In the genomic region with DNA sequence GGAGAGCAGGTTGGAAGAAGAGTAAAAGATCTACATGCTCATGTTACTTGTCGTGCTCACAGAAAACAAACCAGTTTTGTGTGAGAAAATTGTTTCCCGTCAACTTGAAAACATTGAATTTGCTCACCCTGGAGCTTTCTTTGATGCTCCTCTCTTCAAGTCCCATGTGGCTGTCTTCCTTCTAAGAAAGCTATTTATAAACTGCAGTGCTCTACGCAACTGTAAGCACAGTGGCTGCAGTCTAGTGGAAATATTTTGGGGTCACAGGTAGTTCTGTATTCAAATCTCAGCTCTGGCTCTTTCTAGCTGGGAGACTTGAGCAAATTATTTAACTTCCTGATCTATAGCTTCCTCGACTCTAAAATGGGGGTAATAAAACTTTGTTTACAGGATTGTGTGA, we compare ENCODE assay signal across 25 cellular contexts.
DNase-seq lines count a peak whose midpoint lies in the region; ATAC-seq and TF ChIP-seq lines count a peak whose summit lies in the region.
"Had no signal": no experiment of that assay in that cellular context is flagged by ENCODE, and none has a peak within 500 bp of the region (broad histone marks: within the 10 kb centered on the region; RNA-seq: fewer than 3 reads in every experiment).

No MANE protein-coding gene starts in this region.

- H3K79me2 ChIP-seq in parathyroid adenoma (peaks cover 30% of the 10 kb centered on the region), osteoblast (ENCODE audit: insufficient read depth, low read length) (no peaks in the 10 kb centered on the region)

- H3K36me3 ChIP-seq in parathyroid adenoma (ENCODE audit: control insufficient read depth, insufficient read depth, low read length), result no peaks in the 10 kb centered on the region
- no peaks in the 10 kb centered on the region for H3K36me3 ChIP-seq in osteoblast (ENCODE audit: insufficient read depth, low read length)
- H3K36me3 ChIP-seq: BLaER1 treated with 17β-estradiol and CSF1 and Interleukin-3, amounts not matched to agents 10 nM and 100 nM; MG63; SJSA1 had no signal

- peak overlapping the region; percentile 21 to 57 for H3K4me3 Mint-ChIP-seq in activated T-cell treated with anti-CD3 and anti-CD28 coated beads, Interleukin-2, amount 50 U/mL, for 72 hours
- no peak overlapping the region for H3K4me3 Mint-ChIP-seq in stimulated activated naive CD8-positive, alpha-beta T cell treated with anti-CD3 and anti-CD28 coated beads, Interleukin-15, Interleukin-2, amounts not matched to agents 100 ng/mL and 50 ng/mL, for 24 hours
- no peak overlapping the region for H3K4me3 Mint-ChIP-seq in stimulated activated naive CD8-positive, alpha-beta T cell treated with anti-CD3 and anti-CD28 coated beads, Interleukin-15, amount 100 ng/mL, for 72 hours
- no peak overlapping the region for H3K4me3 Mint-ChIP-seq in T-helper 17 cell
- H3K4me3 Mint-ChIP-seq: CD8-positive, alpha-beta T cell had no signal

- H3K4me2 ChIP-seq in parathyroid adenoma (ENCODE audit: low read length), result peak overlapping the region; percentile 43
- no peak overlapping the region for H3K4me2 ChIP-seq in osteoblast (ENCODE audit: insufficient read depth, low read length)

- H3K9me3 Mint-ChIP-seq in activated T-cell treated with anti-CD3 and anti-CD28 coated beads, Interleukin-2, amount 50 U/mL, for 72 hours, result peaks cover 9 to 10% of the 10 kb centered on the region in 2 donors
- H3K9me3 Mint-ChIP-seq in stimulated activated naive CD8-positive, alpha-beta T cell treated with anti-CD3 and anti-CD28 coated beads, Interleukin-15, Interleukin-2, amounts not matched to agents 100 ng/mL and 50 ng/mL, for 24 hours, result peaks cover 14% of the 10 kb centered on the region
- peaks cover 11 to 21% of the 10 kb centered on the region in 2 donors for H3K9me3 Mint-ChIP-seq in stimulated activated naive CD8-positive, alpha-beta T cell treated with anti-CD3 and anti-CD28 coated beads, Interleukin-15, amount 100 ng/mL, for 72 hours

- peaks cover 5 to 17% of the 10 kb centered on the region in 2 donors for H3K36me3 Mint-ChIP-seq in activated T-cell treated with anti-CD3 and anti-CD28 coated beads, Interleukin-2, amount 50 U/mL, for 72 hours (ENCODE audit: insufficient read depth in 2 of 2)
- H3K36me3 Mint-ChIP-seq in stimulated activated naive CD8-positive, alpha-beta T cell treated with anti-CD3 and anti-CD28 coated beads, Interleukin-15, Interleukin-2, amounts not matched to agents 100 ng/mL and 50 ng/mL, for 24 hours (ENCODE audit: low read depth), result peaks cover 5% of the 10 kb centered on the region
- peaks cover 3% of the 10 kb centered on the region for H3K36me3 Mint-ChIP-seq in T-helper 17 cell (ENCODE audit: low read depth)

- H3K4me1 ChIP-seq in parathyroid adenoma, result peaks cover 25% of the 10 kb centered on the region
- no peaks in the 10 kb centered on the region for H3K4me1 ChIP-seq in osteoblast (ENCODE audit: insufficient read depth, low read length)
- H3K4me1 ChIP-seq: Caco-2, SJSA1 had no signal

- DNase-seq in activated T-cell treated with anti-CD3 and anti-CD28 coated beads, Interleukin-2, amount 50 U/mL, for 72 hours, result no peak
- no peak for DNase-seq in activated T-cell treated with anti-CD3 and anti-CD28 coated beads, Interleukin-2, amount 50 U/mL, for 48 hours
- DNase-seq in stimulated activated naive CD8-positive, alpha-beta T cell treated with anti-CD3 and anti-CD28 coated beads, Interleukin-15, amount 100 ng/mL, for 72 hours, result no peak
- DNase-seq in T-helper 17 cell, result no peak
- DNase-seq in stimulated activated CD4-positive, alpha-beta T cell treated with anti-CD3 and anti-CD28 coated beads, Interleukin-4, amount 100 ng/mL, for 4 hours, result no peak
- DNase-seq in osteoblast (ENCODE audit: insufficient read length, low spot score, missing footprints), result no peak
- DNase-seq: Caco-2; CD8-positive, alpha-beta T cell; DMS79; EL; GDM1; HCEC 1CT; IMR-90; KG1; MG63; NCI-H2029; NCI-H446; NCI-H524 treated with DMSO at 0.1 percent for 48 hours; NCI-H774; PC-3 had no signal

- no peaks in the 10 kb centered on the region for H4K20me1 ChIP-seq in osteoblast (ENCODE audit: insufficient read depth, low read length)
- H4K20me1 ChIP-seq: BLaER1 treated with 17β-estradiol and CSF1 and Interleukin-3, amounts not matched to agents 10 nM and 100 nM had no signal

- peak overlapping the region; percentile 60 for H3K27ac ChIP-seq in parathyroid adenoma
- no peak overlapping the region for H3K27ac ChIP-seq in osteoblast (ENCODE audit: low read depth, low read length)
- H3K27ac ChIP-seq: BLaER1 treated with 17β-estradiol and CSF1 and Interleukin-3, amounts not matched to agents 10 nM and 100 nM; SJSA1 had no signal

- H3K4me3 ChIP-seq in parathyroid adenoma (ENCODE audit: low read depth, low read length) (no peak overlapping the region), osteoblast (ENCODE audit: insufficient read depth, low read length) (no peak overlapping the region)
- H3K4me3 ChIP-seq: BLaER1 treated with 17β-estradiol and CSF1 and Interleukin-3, amounts not matched to agents 10 nM and 100 nM; MG63; SJSA1 had no signal

- ATAC-seq in activated T-cell treated with anti-CD3 and anti-CD28 coated beads, Interleukin-2, amount 50 U/mL, for 72 hours (replicated peaks in 1 of 2), result no peak
- ATAC-seq in stimulated activated naive CD8-positive, alpha-beta T cell treated with anti-CD3 and anti-CD28 coated beads, Interleukin-15, amount 100 ng/mL, for 72 hours, result no peak
- no peak for ATAC-seq in T-helper 17 cell
- ATAC-seq: CD8-positive, alpha-beta T cell; PC-3; Right ventricle myocardium inferior had no signal

- H3K4me1 Mint-ChIP-seq in activated T-cell treated with anti-CD3 and anti-CD28 coated beads, Interleukin-2, amount 50 U/mL, for 72 hours (ENCODE audit: low read depth), result peaks cover 31% of the 10 kb centered on the region
- H3K4me1 Mint-ChIP-seq in stimulated activated naive CD8-positive, alpha-beta T cell treated with anti-CD3 and anti-CD28 coated beads, Interleukin-15, Interleukin-2, amounts not matched to agents 100 ng/mL and 50 ng/mL, for 24 hours (ENCODE audit: low read depth), result peaks cover 31% of the 10 kb centered on the region
- peaks cover 15% of the 10 kb centered on the region for H3K4me1 Mint-ChIP-seq in stimulated activated naive CD8-positive, alpha-beta T cell treated with anti-CD3 and anti-CD28 coated beads, Interleukin-15, amount 100 ng/mL, for 72 hours
- H3K4me1 Mint-ChIP-seq in T-helper 17 cell, result peaks cover 4% of the 10 kb centered on the region

- H2AFZ ChIP-seq in parathyroid adenoma, result peak overlapping the region; percentile 18
- H2AFZ ChIP-seq in osteoblast (ENCODE audit: low read length), result no peak overlapping the region

- H3K27me3 ChIP-seq in parathyroid adenoma (ENCODE audit: control insufficient read depth, insufficient read depth, low read length), result no peaks in the 10 kb centered on the region
- no peaks in the 10 kb centered on the region for H3K27me3 ChIP-seq in osteoblast (ENCODE audit: insufficient read depth, low read length)
- H3K27me3 ChIP-seq: BLaER1 treated with 17β-estradiol and CSF1 and Interleukin-3, amounts not matched to agents 10 nM and 100 nM; MG63; SJSA1 had no signal

- no peaks in the 10 kb centered on the region for H3K27me3 Mint-ChIP-seq in activated T-cell treated with anti-CD3 and anti-CD28 coated beads, Interleukin-2, amount 50 U/mL, for 72 hours (ENCODE audit: low read depth)
- no peaks in the 10 kb centered on the region for H3K27me3 Mint-ChIP-seq in stimulated activated naive CD8-positive, alpha-beta T cell treated with anti-CD3 and anti-CD28 coated beads, Interleukin-15, Interleukin-2, amounts not matched to agents 100 ng/mL and 50 ng/mL, for 24 hours
- no peaks in the 10 kb centered on the region for H3K27me3 Mint-ChIP-seq in stimulated activated naive CD8-positive, alpha-beta T cell treated with anti-CD3 and anti-CD28 coated beads, Interleukin-15, amount 100 ng/mL, for 72 hours
- no peaks in the 10 kb centered on the region for H3K27me3 Mint-ChIP-seq in T-helper 17 cell

- H3K9ac ChIP-seq in parathyroid adenoma, result no peak overlapping the region
- H3K9ac ChIP-seq: BLaER1 treated with 17β-estradiol and CSF1 and Interleukin-3, amounts not matched to agents 10 nM and 100 nM had no signal

- no peaks in the 10 kb centered on the region for H3K9me3 ChIP-seq in T-helper 17 cell (ENCODE audit: control insufficient read depth, low read length, poor library complexity, severe bottlenecking)
- H3K9me3 ChIP-seq in parathyroid adenoma (ENCODE audit: control insufficient read depth, low read length), result no peaks in the 10 kb centered on the region
- no peaks in the 10 kb centered on the region for H3K9me3 ChIP-seq in osteoblast (ENCODE audit: low read depth, low read length)
- H3K9me3 ChIP-seq: Caco-2, MG63, SJSA1 had no signal

- TF ChIP-seq CTCF in parathyroid adenoma (IDR thresholded peaks at IDR 0.05) (no peak), osteoblast (IDR thresholded peaks at IDR 0.05; ENCODE audit: extremely low read depth, low read depth, low read length) (no peak)

- H3K27ac Mint-ChIP-seq in activated T-cell treated with anti-CD3 and anti-CD28 coated beads, Interleukin-2, amount 50 U/mL, for 72 hours, result no peak overlapping the region
- peak overlapping the region; percentile 57 for H3K27ac Mint-ChIP-seq in stimulated activated naive CD8-positive, alpha-beta T cell treated with anti-CD3 and anti-CD28 coated beads, Interleukin-15, Interleukin-2, amounts not matched to agents 100 ng/mL and 50 ng/mL, for 24 hours
- peak overlapping the region in 1 of 2 donors; percentile 75 for H3K27ac Mint-ChIP-seq in stimulated activated naive CD8-positive, alpha-beta T cell treated with anti-CD3 and anti-CD28 coated beads, Interleukin-15, amount 100 ng/mL, for 72 hours
- H3K27ac Mint-ChIP-seq in T-helper 17 cell, result peak overlapping the region; percentile 22
- H3K27ac Mint-ChIP-seq: CD8-positive, alpha-beta T cell had no signal

Comparison
In these comparisons a context has a peak if more than half of its experiments do, and no peak if none do; other contexts are left out.
1. H3K4me3 Mint-ChIP-seq: peak in activated T-cell treated with anti-CD3 and anti-CD28 coated beads, Interleukin-2, amount 50 U/mL, for 72 hours (2 of 2); none in stimulated activated naive CD8-positive, alpha-beta T cell treated with anti-CD3 and anti-CD28 coated beads, Interleukin-15, Interleukin-2, amounts not matched to agents 100 ng/mL and 50 ng/mL, for 24 hours (single experiment), stimulated activated naive CD8-positive, alpha-beta T cell treated with anti-CD3 and anti-CD28 coated beads, Interleukin-15, amount 100 ng/mL, for 72 hours (0 of 2) and T-helper 17 cell (single experiment).